30 cellular contexts compared by ENCODE assay signal in genomic region chr5:10403829-10404228, GRCh38. TPM values are rescaled to one million over a fixed set of nuclear protein-coding genes. Genes with fewer than 3 reads are reported as not detected.
"Had no signal": no experiment of that assay in that cellular context is flagged by ENCODE, and none has a peak within 500 bp of the region (broad histone marks: within the 10 kb centered on the region; RNA-seq: fewer than 3 reads in every experiment).

No MANE protein-coding gene starts in this region.

- H3K79me2 ChIP-seq: hepatocyte had no signal

- FAIRE-seq: endometrium, endothelial cell of umbilical vein, frontal cortex had no signal

- H3K4me3 ChIP-seq: colonic mucosa, coronary artery, dorsolateral prefrontal cortex, esophagus muscularis mucosa, esophagus squamous epithelium, gastrocnemius medialis, gastroesophageal sphincter, heart left ventricle, heart right ventricle, hepatocyte had no signal

- H3K27me3 ChIP-seq: colonic mucosa, dorsolateral prefrontal cortex, esophagus muscularis mucosa, esophagus squamous epithelium, foreskin keratinocyte, gastrocnemius medialis, gastroesophageal sphincter, heart left ventricle, heart right ventricle, hepatocyte had no signal

- DNase-seq: colonic mucosa; cortex of kidney; dermis blood vessel endothelial cell; dorsolateral prefrontal cortex; effector CD4-positive, alpha-beta T cell; effector CD8-positive, alpha-beta T cell; effector memory CD4-positive, alpha-beta T cell; effector memory CD8-positive, alpha-beta T cell; endodermal cell; erythroblast; esophagus squamous epithelium; foreskin fibroblast; foreskin keratinocyte; foreskin melanocyte; gastrocnemius medialis; glutamatergic neuron; head of caudate nucleus; heart left ventricle; heart right ventricle had no signal

- H3K4me1 Mint-ChIP-seq: endodermal cell had no signal

- H3K9me3 ChIP-seq: colonic mucosa, esophagus muscularis mucosa, esophagus squamous epithelium, gastrocnemius medialis, gastroesophageal sphincter, heart left ventricle, heart right ventricle had no signal

- H3K4me2 ChIP-seq: hepatocyte had no signal

- H3K4me1 ChIP-seq: colonic mucosa, esophagus squamous epithelium had no signal

- H3K27ac ChIP-seq: colonic mucosa, coronary artery, epithelial cell of prostate, esophagus muscularis mucosa, esophagus squamous epithelium, foreskin keratinocyte, gastrocnemius medialis, gastroesophageal sphincter, heart left ventricle, heart right ventricle, hepatocyte had no signal

- H3K4me3 Mint-ChIP-seq: dendritic cell treated with granulocyte-macrophage colony-stimulating factor and Interleukin-4, amounts not matched to agents 40 ng/mL and 50 ng/mL, for 4 days; effector memory CD8-positive, alpha-beta T cell; endodermal cell had no signal

- ATAC-seq: effector memory CD8-positive, alpha-beta T cell; esophagus mucosa; foreskin keratinocyte; gastrocnemius medialis; gastroesophageal sphincter; heart left ventricle; heart right ventricle had no signal

- H3K27ac Mint-ChIP-seq: dendritic cell treated with granulocyte-macrophage colony-stimulating factor and Interleukin-4, amounts not matched to agents 40 ng/mL and 50 ng/mL, for 4 days; effector memory CD8-positive, alpha-beta T cell; endodermal cell had no signal

- H2AFZ ChIP-seq: hepatocyte had no signal

- H3K9me3 Mint-ChIP-seq: dendritic cell treated with granulocyte-macrophage colony-stimulating factor and Interleukin-4, amounts not matched to agents 40 ng/mL and 50 ng/mL, for 4 days; effector memory CD8-positive, alpha-beta T cell had no signal

RNA-seq across cellular contexts. Expression of gene ROPN1L, which starts 37.9 kb away (rescaled TPM):
- total RNA-seq: colonic mucosa, epithelial cell of proximal tubule, esophagus mucosa had no signal
- polyA plus RNA-seq: hepatocyte had no signal
